Comparison of ENCODE assay signal across 8 cellular contexts in the genomic region with DNA sequence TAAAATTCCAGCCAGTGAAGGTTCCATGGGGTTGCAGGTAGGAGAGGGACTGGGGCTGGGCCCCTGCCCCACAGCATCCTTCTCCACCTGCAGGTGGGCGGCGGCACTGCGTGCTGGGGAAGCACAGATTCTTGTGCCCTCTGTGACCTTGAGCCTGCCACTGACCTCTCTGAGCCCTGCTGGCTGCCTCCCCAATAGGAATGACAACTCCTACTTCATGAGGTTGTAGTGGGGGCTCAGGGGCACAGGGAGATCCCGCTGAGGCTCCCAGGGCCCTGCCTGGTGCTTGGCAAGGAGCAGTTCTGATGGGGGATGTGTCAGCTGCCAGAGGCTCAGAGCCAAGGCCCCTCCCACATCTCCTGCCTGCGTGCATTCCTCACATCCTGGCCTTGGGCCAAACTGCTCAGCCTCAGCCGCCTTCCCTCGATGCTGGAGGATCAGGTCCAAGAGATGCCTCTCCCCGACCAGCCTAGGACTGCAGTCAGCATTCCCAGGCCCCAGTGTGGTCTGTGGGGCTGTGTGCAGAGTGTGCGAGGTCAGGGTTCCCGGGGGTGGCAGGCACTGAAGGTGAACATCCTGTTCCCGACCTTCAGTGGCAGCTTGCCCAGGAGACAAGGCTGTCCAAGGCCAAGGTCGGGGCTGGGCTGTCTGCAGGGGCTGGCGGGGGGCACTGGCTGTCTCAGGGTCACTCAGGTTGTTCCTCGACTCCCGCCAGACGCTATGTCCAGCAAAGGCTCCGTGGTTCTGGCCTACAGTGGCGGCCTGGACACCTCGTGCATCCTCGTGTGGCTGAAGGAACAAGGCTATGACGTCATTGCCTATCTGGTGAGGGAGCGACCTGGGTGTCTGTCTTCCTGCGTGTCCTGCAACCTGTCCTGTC. TPM values are rescaled to one million over a fixed set of nuclear protein-coding genes. Genes with fewer than 3 reads are reported as not detected.
DNase-seq lines count a peak whose midpoint lies in the region; ATAC-seq and TF ChIP-seq lines count a peak whose summit lies in the region.

No MANE protein-coding gene starts in this region.

- TF ChIP-seq CTCF in RWPE1 (conservative IDR thresholded peaks at IDR 0.05; ENCODE audit: low read depth): peak; percentile 84
- peak; percentile 73 for TF ChIP-seq CTCF in epithelial cell of esophagus (IDR thresholded peaks at IDR 0.05; ENCODE audit: insufficient read depth, low read depth, low read length, missing control alignments)
- no peak for TF ChIP-seq CTCF in CD4-positive, alpha-beta T cell (IDR thresholded peaks at IDR 0.05)

- POLR2A ChIA-PET in RWPE1 (lab: Yijun Ruan, JAX; ENCODE audit: low non-redundant PET): no interaction called here
- POLR2A ChIA-PET in CD4-positive, alpha-beta T cell (lab: Charles Lee): no interaction called here

- CTCF ChIA-PET in RWPE1 (lab: Yijun Ruan, JAX): interaction anchor here (0.6 to 1.3 kb wide), 10 partner anchors 9 to 591 kb away, joined by 3 to 4 read pairs (median 3); no protein-coding TSS in a partner anchor
- CTCF ChIA-PET in CD4-positive, alpha-beta T cell (lab: Charles Lee): no interaction called here

- peaks cover 12% of the 10 kb centered on the region for H3K27me3 ChIP-seq in CD4-positive, alpha-beta T cell (ENCODE audit: control insufficient read depth, insufficient read depth, low read length)

- H3K4me3 ChIP-seq in epithelial cell of esophagus (ENCODE audit: low read length): no peak overlapping the region

- no peaks in the 10 kb centered on the region for H3K9me3 ChIP-seq in CD4-positive, alpha-beta T cell (ENCODE audit: control insufficient read depth, low read length)

- H3K27ac ChIP-seq in RWPE1: peak overlapping the region; percentile 84
- no peak overlapping the region for H3K27ac ChIP-seq in CD4-positive, alpha-beta T cell (ENCODE audit: low read depth, low read length)

- H3K9me3 Mint-ChIP-seq in CD4-positive, alpha-beta T cell: no peaks in the 10 kb centered on the region

- ATAC-seq in GM21360 (IDR thresholded peaks at IDR 0.05; ENCODE audit: unreplicated experiment) (no peak), HG03175 (IDR thresholded peaks at IDR 0.05; ENCODE audit: unreplicated experiment) (no peak)
- ATAC-seq in CD4-positive, alpha-beta T cell (ENCODE audit: poor library complexity): no peak

- H3K36me3 Mint-ChIP-seq in CD4-positive, alpha-beta T cell (ENCODE audit: low read depth): no peaks in the 10 kb centered on the region

- no peaks in the 10 kb centered on the region for H3K4me1 Mint-ChIP-seq in CD4-positive, alpha-beta T cell (ENCODE audit: low read depth)

- DNase-seq in EH (ENCODE audit: low read depth) (peak; percentile 97), M059J (ENCODE audit: low read depth) (peak; percentile 93), RWPE1 (ENCODE audit: low spot score) (peak; percentile 98), epithelial cell of esophagus (ENCODE audit: low read depth) (peak; percentile 95), myocyte (ENCODE audit: low read depth) (peak; percentile 93)
- no peak for DNase-seq in CD4-positive, alpha-beta T cell

- intact Hi-C loops in CD4-positive, alpha-beta T cell (cut with DNase I, micrococcal nuclease): no loop called here

- no peak overlapping the region for H3K4me3 Mint-ChIP-seq in CD4-positive, alpha-beta T cell

- peaks cover 28% of the 10 kb centered on the region for H3K27me3 Mint-ChIP-seq in CD4-positive, alpha-beta T cell

- no peak overlapping the region for H3K27ac Mint-ChIP-seq in CD4-positive, alpha-beta T cell

RNA-seq across cellular contexts. Expression of a gene that starts 7.0 kb away (rescaled TPM):
- total RNA-seq in M059J (2014; rRNA removed; shearing (Covaris generic)): 0.74 and 4.0 TPM in 2 replicates
- total RNA-seq in myocyte: 80.1 and 81.3 TPM in 2 replicates
- polyA plus RNA-seq in myocyte (2012): 119 TPM
- total RNA-seq in CD4-positive, alpha-beta T cell: not detected

Comparison
In these comparisons a context has a peak if more than half of its experiments do, and no peak if none do; other contexts are left out.
1. DNase-seq: peak in EH (single experiment), M059J (single experiment), RWPE1 (single experiment), epithelial cell of esophagus (single experiment) and myocyte (single experiment); none in CD4-positive, alpha-beta T cell (0 of 10).
2. RNA of a gene that starts 7.0 kb away (total RNA-seq): 80.1 to 81.3 TPM in myocyte; 0.74 to 4.0 TPM in M059J and not detected in CD4-positive, alpha-beta T cell; every median in the first group is over 10 times any median in the second.